ENCODE assay signal across 1 cellular context in the genomic region with DNA sequence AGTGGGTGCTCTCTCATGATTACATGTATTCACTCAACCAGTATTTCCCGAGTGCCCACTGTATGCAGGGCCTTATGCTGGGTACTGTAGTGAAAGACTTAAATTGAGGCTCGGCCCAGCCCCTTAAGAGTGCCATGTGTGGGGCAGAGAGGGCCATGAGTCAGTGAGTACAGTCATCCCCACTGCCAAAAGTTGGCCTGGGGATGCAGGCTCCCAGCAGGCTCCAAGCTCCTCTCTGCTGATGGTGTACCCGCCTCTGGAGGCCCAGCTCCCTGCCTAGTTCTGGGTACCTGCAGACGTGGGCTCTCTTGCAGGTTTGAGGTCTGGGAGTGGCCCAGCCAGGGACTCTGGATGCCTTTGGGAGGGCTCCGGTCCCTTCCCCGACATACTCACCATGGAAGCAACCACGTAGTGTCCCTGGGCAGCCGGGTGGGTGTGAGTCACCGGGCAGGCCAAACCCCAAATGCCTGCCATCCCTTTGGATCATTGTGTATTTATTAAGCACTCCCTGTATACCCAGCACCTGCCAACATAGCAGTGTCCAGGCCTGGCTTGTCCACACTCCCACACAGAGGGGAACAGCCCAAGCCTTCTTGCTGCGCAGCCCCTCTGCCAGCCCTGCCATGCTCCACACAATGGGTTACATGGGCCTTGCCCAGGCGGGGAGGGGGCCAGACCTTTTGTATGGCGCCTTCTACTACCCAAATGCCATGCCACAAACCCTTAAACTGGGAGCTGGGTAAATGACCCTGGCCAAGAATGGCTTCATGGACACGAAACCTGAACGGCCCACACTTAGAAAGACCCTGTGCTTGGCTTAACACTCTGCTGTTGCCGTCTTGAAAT.
TF ChIP-seq lines count a peak whose summit lies in the region.

No MANE protein-coding gene starts in this region.

TF ChIP-seq in SK-N-SH, 30 proteins besides CTCF, POLR2A, EP300 and RAD21 (continued from another document):
- TF ChIP-seq, protein P1, sequence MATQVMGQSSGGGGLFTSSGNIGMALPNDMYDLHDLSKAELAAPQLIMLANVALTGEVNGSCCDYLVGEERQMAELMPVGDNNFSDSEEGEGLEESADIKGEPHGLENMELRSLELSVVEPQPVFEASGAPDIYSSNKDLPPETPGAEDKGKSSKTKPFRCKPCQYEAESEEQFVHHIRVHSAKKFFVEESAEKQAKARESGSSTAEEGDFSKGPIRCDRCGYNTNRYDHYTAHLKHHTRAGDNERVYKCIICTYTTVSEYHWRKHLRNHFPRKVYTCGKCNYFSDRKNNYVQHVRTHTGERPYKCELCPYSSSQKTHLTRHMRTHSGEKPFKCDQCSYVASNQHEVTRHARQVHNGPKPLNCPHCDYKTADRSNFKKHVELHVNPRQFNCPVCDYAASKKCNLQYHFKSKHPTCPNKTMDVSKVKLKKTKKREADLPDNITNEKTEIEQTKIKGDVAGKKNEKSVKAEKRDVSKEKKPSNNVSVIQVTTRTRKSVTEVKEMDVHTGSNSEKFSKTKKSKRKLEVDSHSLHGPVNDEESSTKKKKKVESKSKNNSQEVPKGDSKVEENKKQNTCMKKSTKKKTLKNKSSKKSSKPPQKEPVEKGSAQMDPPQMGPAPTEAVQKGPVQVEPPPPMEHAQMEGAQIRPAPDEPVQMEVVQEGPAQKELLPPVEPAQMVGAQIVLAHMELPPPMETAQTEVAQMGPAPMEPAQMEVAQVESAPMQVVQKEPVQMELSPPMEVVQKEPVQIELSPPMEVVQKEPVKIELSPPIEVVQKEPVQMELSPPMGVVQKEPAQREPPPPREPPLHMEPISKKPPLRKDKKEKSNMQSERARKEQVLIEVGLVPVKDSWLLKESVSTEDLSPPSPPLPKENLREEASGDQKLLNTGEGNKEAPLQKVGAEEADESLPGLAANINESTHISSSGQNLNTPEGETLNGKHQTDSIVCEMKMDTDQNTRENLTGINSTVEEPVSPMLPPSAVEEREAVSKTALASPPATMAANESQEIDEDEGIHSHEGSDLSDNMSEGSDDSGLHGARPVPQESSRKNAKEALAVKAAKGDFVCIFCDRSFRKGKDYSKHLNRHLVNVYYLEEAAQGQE (IDR thresholded peaks at IDR 0.05; ENCODE audit: low read depth, low read length) = no peak
- TF ChIP-seq FOXM1 (IDR thresholded peaks at IDR 0.05; ENCODE audit: low read depth) (no peak), TAF1 (IDR thresholded peaks at IDR 0.05; ENCODE audit: borderline replicate concordance, low read depth, low read length) (no peak), FOSL2 (IDR thresholded peaks at IDR 0.05; ENCODE audit: borderline replicate concordance, low read depth) (peak; percentile 73)
